ENCODE assay signal across 7 cellular contexts in the genomic region with DNA sequence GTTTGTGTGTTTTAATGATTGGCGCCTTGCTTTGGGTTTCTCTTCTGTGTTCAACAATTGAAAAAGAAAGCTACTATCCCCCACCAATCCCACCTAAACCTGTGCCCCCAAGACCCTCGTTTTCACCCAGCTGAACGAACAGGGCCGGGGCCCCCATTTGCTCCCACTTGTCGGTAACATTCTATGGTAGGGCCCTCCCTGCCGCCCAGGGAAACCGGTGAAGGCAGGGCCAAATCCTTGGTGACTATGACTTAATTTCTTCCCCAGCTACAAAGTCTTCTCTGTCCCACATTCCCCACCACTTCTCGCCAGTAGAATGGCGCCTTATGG. TPM values are rescaled to one million over a fixed set of nuclear protein-coding genes. Genes with fewer than 3 reads are reported as not detected.
DNase-seq lines count a peak whose midpoint lies in the region; ATAC-seq and TF ChIP-seq lines count a peak whose summit lies in the region.

No MANE protein-coding gene starts in this region.

- POLR2A ChIA-PET in activated CD4-positive, alpha-beta memory T cell treated with anti-CD3 and anti-CD28 coated beads for 36 hours (lab: Charles Lee), result interaction anchor here (0.8 to 2.9 kb wide), 13 partner anchors 10 to 314 kb away, joined by 3 to 28 read pairs (median 5); partner anchors contain the start of genes ANKRD36C, ITPRIPL1, NCAPH and STARD7

- no peak for DNase-seq in HFF-Myc (ENCODE audit: extremely low read depth, low read depth)
- no peak for DNase-seq in activated CD4-positive, alpha-beta memory T cell treated with anti-CD3 and anti-CD28 coated beads for 36 hours
- DNase-seq in left ventricle myocardium superior, result no peak
- peak; percentile 79 for DNase-seq in spleen
- DNase-seq in occipital lobe (lab: John Stamatoyannopoulos, UW), result no peak
- no peak for DNase-seq in hepatic stellate cell (ENCODE audit: low spot score)

- H3K4me3 Mint-ChIP-seq in activated CD4-positive, alpha-beta memory T cell treated with anti-CD3 and anti-CD28 coated beads for 36 hours, result peak overlapping the region; percentile 99

- peak overlapping the region; percentile 97 for H3K27ac Mint-ChIP-seq in activated CD4-positive, alpha-beta memory T cell treated with anti-CD3 and anti-CD28 coated beads for 36 hours

- peaks cover 45% of the 10 kb centered on the region for H3K4me1 Mint-ChIP-seq in activated CD4-positive, alpha-beta memory T cell treated with anti-CD3 and anti-CD28 coated beads for 36 hours (ENCODE audit: low read depth)

- TF ChIP-seq POLR2A in spleen (IDR thresholded peaks at IDR 0.05), result no peak

- no peaks in the 10 kb centered on the region for H3K27me3 ChIP-seq in spleen (replicated peaks in 1 of 7)

- H3K27me3 Mint-ChIP-seq in activated CD4-positive, alpha-beta memory T cell treated with anti-CD3 and anti-CD28 coated beads for 36 hours, result no peaks in the 10 kb centered on the region

- no peak for TF ChIP-seq CTCF in HFF-Myc (IDR thresholded peaks at IDR 0.05; ENCODE audit: low read depth, low read length, missing control alignments)
- TF ChIP-seq CTCF in spleen (IDR thresholded peaks at IDR 0.05 in 8 of 11, conservative IDR thresholded peaks at IDR 0.05 in 3 of 11), result no peak

- peaks cover 36% of the 10 kb centered on the region for H3K36me3 Mint-ChIP-seq in activated CD4-positive, alpha-beta memory T cell treated with anti-CD3 and anti-CD28 coated beads for 36 hours

- CTCF ChIA-PET in activated CD4-positive, alpha-beta memory T cell treated with anti-CD3 and anti-CD28 coated beads for 36 hours (lab: Charles Lee), result interaction anchor here (1.2 to 2.1 kb wide), 4 partner anchors 16 to 101 kb away, joined by 3 to 8 read pairs (median 6); partner anchors contain the start of gene ITPRIPL1

- peaks cover 20 to 65% (median 41%) of the 10 kb centered on the region in 6 donors for H3K4me1 ChIP-seq in spleen

- H3K4me3 ChIP-seq in HFF-Myc (replicated peaks; ENCODE audit: low read depth, low read length), result peak overlapping the region; percentile 97
- H3K4me3 ChIP-seq in spleen, result peak overlapping the region; percentile 72 to 84 (median 81)

- H3K36me3 ChIP-seq in spleen, result peaks cover 0 to 37% (median 35%) of the 10 kb centered on the region in 6 donors

- peak; percentile 11 for ATAC-seq in left ventricle myocardium superior
- no peak for ATAC-seq in GM19395 (IDR thresholded peaks at IDR 0.05; ENCODE audit: unreplicated experiment)

- intact Hi-C loops in activated CD4-positive, alpha-beta memory T cell treated with anti-CD3 and anti-CD28 coated beads for 36 hours (cut with micrococcal nuclease), result loop anchor here (1.0 to 2.0 kb wide), 4 partner anchors 15 to 40 kb away; partner anchors contain the start of genes CIAO1 and NCAPH
- intact Hi-C loops in left ventricle myocardium superior (cut with micrococcal nuclease), result no loop called here
- intact Hi-C loops in spleen (cut with DNase I; ENCODE audit: low total_unique reads), result loop anchor here (10.0 kb wide), 1 partner anchor 209 kb away; no protein-coding TSS in a partner anchor

- peak overlapping the region; percentile 64 to 94 (median 89) for H3K27ac ChIP-seq in spleen

- 23 to 37% (median 26%) methylated on average over 9 of the region's 9 CpGs for WGBS in spleen, 5 donors

- H3K9me3 ChIP-seq in spleen, result no peaks in the 10 kb centered on the region

- H3K9me3 Mint-ChIP-seq in activated CD4-positive, alpha-beta memory T cell treated with anti-CD3 and anti-CD28 coated beads for 36 hours, result no peaks in the 10 kb centered on the region

RNA-seq across cellular contexts. Expression of gene SNRNP200, which starts 0.6 kb away (rescaled TPM):
- 100 to 1,000 TPM; 165 to 175 TPM for total RNA-seq in activated CD4-positive, alpha-beta memory T cell treated with anti-CD3 and anti-CD28 coated beads for 36 hours
- 55.3 TPM for total RNA-seq in left ventricle myocardium superior
- 100 to 1,000 TPM; 110 to 139 (median 130) TPM for total RNA-seq in spleen
- polyA plus RNA-seq in spleen, result 10 to 100 TPM; 60.5 to 74.4 (median 73.6) TPM
- total RNA-seq in occipital lobe, result 40.4 TPM

RNA-seq across cellular contexts. Expression of gene ITPRIPL1, which starts 19.2 kb away (rescaled TPM):
- total RNA-seq in activated CD4-positive, alpha-beta memory T cell treated with anti-CD3 and anti-CD28 coated beads for 36 hours, result 10 to 100 TPM; 30.2 TPM
- total RNA-seq in left ventricle myocardium superior (1.3 TPM), spleen (1 to 10 TPM; 2.9 to 6.6 (median 4.4) TPM), occipital lobe (7.5 TPM)
- polyA plus RNA-seq in spleen, result 1 to 10 TPM in 1 of 3 donors, under 1 TPM in 2; 0.80 to 1.4 (median 0.90) TPM

RNA-seq across cellular contexts. Expression of gene NCAPH, which starts 29.6 kb away (rescaled TPM):
- total RNA-seq in activated CD4-positive, alpha-beta memory T cell treated with anti-CD3 and anti-CD28 coated beads for 36 hours, result 10 to 100 TPM; 96.9 to 98.8 TPM
- total RNA-seq in left ventricle myocardium superior, result 1.4 TPM
- total RNA-seq in spleen, result 1 to 10 TPM; 3.0 to 8.9 (median 5.0) TPM
- polyA plus RNA-seq in spleen, result 1 to 10 TPM in 2 of 3 donors, under 1 TPM in 1; 0.83 to 6.0 (median 4.5) TPM
- 2.3 TPM for total RNA-seq in occipital lobe

RNA-seq across cellular contexts. Expression of gene CIAO1, which starts 39.9 kb away (rescaled TPM):
- 10 to 100 TPM; 86.6 to 87.1 TPM for total RNA-seq in activated CD4-positive, alpha-beta memory T cell treated with anti-CD3 and anti-CD28 coated beads for 36 hours
- total RNA-seq in left ventricle myocardium superior (63.1 TPM), spleen (100 to 1,000 TPM in 3 of 7 donors, 10 to 100 TPM in 4; 63.9 to 122 (median 76.7) TPM), occipital lobe (80.3 TPM)
- 10 to 100 TPM; 31.3 to 49.1 (median 39.5) TPM for polyA plus RNA-seq in spleen

RNA-seq across cellular contexts. Expression of gene TMEM127, which starts 40.1 kb away (rescaled TPM):
- 10 to 100 TPM; 19.3 to 22.2 TPM for total RNA-seq in activated CD4-positive, alpha-beta memory T cell treated with anti-CD3 and anti-CD28 coated beads for 36 hours
- total RNA-seq in left ventricle myocardium superior (71.2 TPM), spleen (10 to 100 TPM; 61.1 to 83.3 (median 70.0) TPM), occipital lobe (19.7 TPM)
- 10 to 100 TPM in 1 of 3 donors, 1 to 10 TPM in 2; 7.5 to 17.3 (median 8.4) TPM for polyA plus RNA-seq in spleen

Comparison
In these comparisons a context has a peak if more than half of its experiments do, and no peak if none do; other contexts are left out.
1. RNA of gene NCAPH, which starts 29.6 kb away (total RNA-seq): 96.9 to 98.8 TPM in activated CD4-positive, alpha-beta memory T cell treated with anti-CD3 and anti-CD28 coated beads for 36 hours; 3.0 to 8.9 TPM in spleen, 2.3 TPM in occipital lobe (single experiment) and 1.4 TPM in left ventricle myocardium superior (single experiment); every median in the first group is over 4 times any median in the second.